Comparison of ENCODE assay signal across 15 cellular contexts in genomic region chr14:103704708-103705107, GRCh38. TPM values are rescaled to one million over a fixed set of nuclear protein-coding genes. Genes with fewer than 3 reads are reported as not detected.
DNase-seq lines count a peak whose midpoint lies in the region; ATAC-seq lines count a peak whose summit lies in the region.
"Had no signal": no experiment of that assay in that cellular context is flagged by ENCODE, and none has a peak within 500 bp of the region (broad histone marks: within the 10 kb centered on the region; RNA-seq: fewer than 3 reads in every experiment).

No MANE protein-coding gene starts in this region.

- H3K4me1 Mint-ChIP-seq in activated CD8-positive, alpha-beta memory T cell treated with anti-CD3 and anti-CD28 coated beads, Interleukin-2, amount 10 ng/mL, durations not matched to agents 7 days and 5 days = peaks cover 11% of the 10 kb centered on the region
- H3K4me1 Mint-ChIP-seq in activated T-helper 17 cell treated with anti-CD3 and anti-CD28 coated beads, Interleukin-2, amount 50 U/mL, for 72 hours = peaks cover 6% of the 10 kb centered on the region
- H3K4me1 Mint-ChIP-seq in stimulated activated naive B cell treated with anti-CD40 and anti-IgM and Interleukin-4, amounts not matched to agents 10 μg/mL and 1 μg/mL and 100 μg/mL, for 72 hours = peaks cover 30 to 45% of the 10 kb centered on the region in 2 donors

- no peak for DNase-seq in activated CD8-positive, alpha-beta memory T cell treated with anti-CD3 and anti-CD28 coated beads, Interleukin-2, amount 10 ng/mL, durations not matched to agents 7 days and 5 days
- DNase-seq in activated CD8-positive, alpha-beta memory T cell treated with anti-CD3 and anti-CD28 coated beads for 24 hours = no peak
- DNase-seq in right cardiac atrium = peak in 2 of 3 donors; percentile 56 to 57
- DNase-seq in stimulated activated naive B cell treated with anti-CD40 and anti-IgM and Interleukin-4, amounts not matched to agents 10 μg/mL and 1 μg/mL and 100 μg/mL, for 72 hours = no peak
- no peak for DNase-seq in stimulated activated naive CD4-positive, alpha-beta T cell treated with Interleukin-2 at 50 U/mL for 16 hours (lab: John Stamatoyannopoulos, UW)
- DNase-seq: activated CD4-positive, alpha-beta T cell treated with anti-CD3 and anti-CD28 coated beads, Interleukin-2, amount 10 ng/mL, durations not matched to agents 24 days and 14 days; anterior cingulate cortex; NCI-H2029; NCI-H510A treated with DMSO at 0.1 percent for 48 hours; nucleus accumbens; stimulated activated CD4-positive, alpha-beta T cell treated with anti-CD3 and anti-CD28 coated beads, Interleukin-2, amount 100 ng/mL, for 48 hours had no signal

- no peak overlapping the region for H3K27ac ChIP-seq in right cardiac atrium (ENCODE audit: low read length)

- peak overlapping the region; percentile 22 for H3K27ac Mint-ChIP-seq in activated CD8-positive, alpha-beta memory T cell treated with anti-CD3 and anti-CD28 coated beads, Interleukin-2, amount 10 ng/mL, durations not matched to agents 7 days and 5 days
- H3K27ac Mint-ChIP-seq in activated T-helper 17 cell treated with anti-CD3 and anti-CD28 coated beads, Interleukin-2, amount 50 U/mL, for 72 hours = peak overlapping the region; percentile 17
- peak overlapping the region; percentile 93 for H3K27ac Mint-ChIP-seq in stimulated activated naive B cell treated with anti-CD40 and anti-IgM and Interleukin-4, amounts not matched to agents 10 μg/mL and 1 μg/mL and 100 μg/mL, for 72 hours

- H3K27me3 ChIP-seq in right cardiac atrium (ENCODE audit: control insufficient read depth, insufficient read depth) = no peaks in the 10 kb centered on the region
- H3K27me3 ChIP-seq: right lobe of liver had no signal

- H3K4me1 ChIP-seq in right cardiac atrium (ENCODE audit: control insufficient read depth, insufficient read depth, low read length) = peaks cover 3% of the 10 kb centered on the region

- 69% methylated on average over 13 of the region's 13 CpGs for whole genome bisulfite sequencing in right cardiac atrium

- intact Hi-C loops in right cardiac atrium (cut with DNase I) = no loop called here

- no peaks in the 10 kb centered on the region for H3K9me3 ChIP-seq in right cardiac atrium (ENCODE audit: control insufficient read depth, low read length)
- H3K9me3 ChIP-seq: right lobe of liver had no signal

- ATAC-seq in activated CD8-positive, alpha-beta memory T cell treated with anti-CD3 and anti-CD28 coated beads, Interleukin-2, amount 10 ng/mL, durations not matched to agents 7 days and 5 days = no peak
- no peak for ATAC-seq in activated T-helper 17 cell treated with anti-CD3 and anti-CD28 coated beads, Interleukin-2, amount 50 U/mL, for 72 hours (replicated peaks)
- ATAC-seq in right cardiac atrium (no peak), GM18511 (IDR thresholded peaks at IDR 0.05; ENCODE audit: unreplicated experiment) (no peak), GM19455 (IDR thresholded peaks at IDR 0.05; ENCODE audit: unreplicated experiment) (no peak)
- no peak for ATAC-seq in stimulated activated naive B cell treated with anti-CD40 and anti-IgM and Interleukin-4, amounts not matched to agents 10 μg/mL and 1 μg/mL and 100 μg/mL, for 72 hours (replicated peaks)

- H3K4me3 ChIP-seq in right cardiac atrium (ENCODE audit: low read length) = no peak overlapping the region
- H3K4me3 ChIP-seq: right lobe of liver had no signal

- peaks cover 22% of the 10 kb centered on the region for H3K36me3 Mint-ChIP-seq in activated CD8-positive, alpha-beta memory T cell treated with anti-CD3 and anti-CD28 coated beads, Interleukin-2, amount 10 ng/mL, durations not matched to agents 7 days and 5 days
- peaks cover 54% of the 10 kb centered on the region for H3K36me3 Mint-ChIP-seq in activated T-helper 17 cell treated with anti-CD3 and anti-CD28 coated beads, Interleukin-2, amount 50 U/mL, for 72 hours (ENCODE audit: low read depth)
- peaks cover 49 to 54% of the 10 kb centered on the region in 2 donors for H3K36me3 Mint-ChIP-seq in stimulated activated naive B cell treated with anti-CD40 and anti-IgM and Interleukin-4, amounts not matched to agents 10 μg/mL and 1 μg/mL and 100 μg/mL, for 72 hours

- no peak overlapping the region for H3K4me3 Mint-ChIP-seq in activated CD8-positive, alpha-beta memory T cell treated with anti-CD3 and anti-CD28 coated beads, Interleukin-2, amount 10 ng/mL, durations not matched to agents 7 days and 5 days
- no peak overlapping the region for H3K4me3 Mint-ChIP-seq in activated T-helper 17 cell treated with anti-CD3 and anti-CD28 coated beads, Interleukin-2, amount 50 U/mL, for 72 hours
- H3K4me3 Mint-ChIP-seq in stimulated activated naive B cell treated with anti-CD40 and anti-IgM and Interleukin-4, amounts not matched to agents 10 μg/mL and 1 μg/mL and 100 μg/mL, for 72 hours = no peak overlapping the region
- H3K4me3 Mint-ChIP-seq: activated CD4-positive, alpha-beta T cell treated with anti-CD3 and anti-CD28 coated beads, Interleukin-2, amount 10 ng/mL, durations not matched to agents 24 days and 14 days had no signal

- no peaks in the 10 kb centered on the region for H3K9me3 Mint-ChIP-seq in activated CD8-positive, alpha-beta memory T cell treated with anti-CD3 and anti-CD28 coated beads, Interleukin-2, amount 10 ng/mL, durations not matched to agents 7 days and 5 days (ENCODE audit: low read depth)
- H3K9me3 Mint-ChIP-seq in activated T-helper 17 cell treated with anti-CD3 and anti-CD28 coated beads, Interleukin-2, amount 50 U/mL, for 72 hours = no peaks in the 10 kb centered on the region
- no peaks in the 10 kb centered on the region for H3K9me3 Mint-ChIP-seq in stimulated activated naive B cell treated with anti-CD40 and anti-IgM and Interleukin-4, amounts not matched to agents 10 μg/mL and 1 μg/mL and 100 μg/mL, for 72 hours
- H3K9me3 Mint-ChIP-seq: activated CD4-positive, alpha-beta T cell treated with anti-CD3 and anti-CD28 coated beads, Interleukin-2, amount 10 ng/mL, durations not matched to agents 24 days and 14 days had no signal

- H3K27me3 Mint-ChIP-seq in activated CD8-positive, alpha-beta memory T cell treated with anti-CD3 and anti-CD28 coated beads, Interleukin-2, amount 10 ng/mL, durations not matched to agents 7 days and 5 days = no peaks in the 10 kb centered on the region
- no peaks in the 10 kb centered on the region for H3K27me3 Mint-ChIP-seq in activated T-helper 17 cell treated with anti-CD3 and anti-CD28 coated beads, Interleukin-2, amount 50 U/mL, for 72 hours
- H3K27me3 Mint-ChIP-seq in stimulated activated naive B cell treated with anti-CD40 and anti-IgM and Interleukin-4, amounts not matched to agents 10 μg/mL and 1 μg/mL and 100 μg/mL, for 72 hours = no peaks in the 10 kb centered on the region
- H3K27me3 Mint-ChIP-seq: activated CD4-positive, alpha-beta T cell treated with anti-CD3 and anti-CD28 coated beads, Interleukin-2, amount 10 ng/mL, durations not matched to agents 24 days and 14 days had no signal

- CTCF ChIA-PET in activated CD8-positive, alpha-beta memory T cell treated with anti-CD3 and anti-CD28 coated beads, Interleukin-2, amount 10 ng/mL, durations not matched to agents 7 days and 5 days (lab: Charles Lee) = interaction anchor here (1.2 kb wide), 1 partner anchor 52 kb away, joined by 3 read pairs; no protein-coding TSS in a partner anchor

RNA-seq across cellular contexts. Expression of gene XRCC3, which starts 10.5 kb away (rescaled TPM):
- 10 to 100 TPM; 64.3 to 68.8 TPM for total RNA-seq in activated CD8-positive, alpha-beta memory T cell treated with anti-CD3 and anti-CD28 coated beads, Interleukin-2, amount 10 ng/mL, durations not matched to agents 7 days and 5 days
- 10 to 100 TPM; 36.4 to 62.4 TPM for total RNA-seq in activated T-helper 17 cell treated with anti-CD3 and anti-CD28 coated beads, Interleukin-2, amount 50 U/mL, for 72 hours
- total RNA-seq in right cardiac atrium = 1 to 10 TPM; 2.1 to 5.6 (median 2.4) TPM
- polyA plus RNA-seq in right cardiac atrium = 2.2 TPM

RNA-seq across cellular contexts. Expression of gene ZFYVE21, which starts 10.9 kb away (rescaled TPM):
- total RNA-seq in activated CD8-positive, alpha-beta memory T cell treated with anti-CD3 and anti-CD28 coated beads, Interleukin-2, amount 10 ng/mL, durations not matched to agents 7 days and 5 days = 10 to 100 TPM; 17.4 to 18.6 TPM
- total RNA-seq in activated T-helper 17 cell treated with anti-CD3 and anti-CD28 coated beads, Interleukin-2, amount 50 U/mL, for 72 hours = 10 to 100 TPM; 18.2 to 20.6 TPM
- total RNA-seq in right cardiac atrium = 10 to 100 TPM; 42.0 to 61.0 (median 52.4) TPM
- 66.8 TPM for polyA plus RNA-seq in right cardiac atrium

Comparison
In these comparisons a context has a peak if more than half of its experiments do, and no peak if none do; other contexts are left out.
1. DNase-seq: peak in right cardiac atrium (2 of 3); none in activated CD8-positive, alpha-beta memory T cell treated with anti-CD3 and anti-CD28 coated beads, Interleukin-2, amount 10 ng/mL, durations not matched to agents 7 days and 5 days (single experiment), activated CD8-positive, alpha-beta memory T cell treated with anti-CD3 and anti-CD28 coated beads for 24 hours (single experiment), stimulated activated naive B cell treated with anti-CD40 and anti-IgM and Interleukin-4, amounts not matched to agents 10 μg/mL and 1 μg/mL and 100 μg/mL, for 72 hours (single experiment) and stimulated activated naive CD4-positive, alpha-beta T cell treated with Interleukin-2 at 50 U/mL for 16 hours (single experiment).
2. H3K27ac Mint-ChIP-seq: peak in every context shown above with its lines; median percentile 93 in stimulated activated naive B cell treated with anti-CD40 and anti-IgM and Interleukin-4, amounts not matched to agents 10 μg/mL and 1 μg/mL and 100 μg/mL, for 72 hours; 22 in activated CD8-positive, alpha-beta memory T cell treated with anti-CD3 and anti-CD28 coated beads, Interleukin-2, amount 10 ng/mL, durations not matched to agents 7 days and 5 days; 17 in activated T-helper 17 cell treated with anti-CD3 and anti-CD28 coated beads, Interleukin-2, amount 50 U/mL, for 72 hours.
3. RNA of gene XRCC3, which starts 10.5 kb away (total RNA-seq): 64.3 to 68.8 TPM in activated CD8-positive, alpha-beta memory T cell treated with anti-CD3 and anti-CD28 coated beads, Interleukin-2, amount 10 ng/mL, durations not matched to agents 7 days and 5 days and 36.4 to 62.4 TPM in activated T-helper 17 cell treated with anti-CD3 and anti-CD28 coated beads, Interleukin-2, amount 50 U/mL, for 72 hours; 2.1 to 5.6 TPM in right cardiac atrium; every median in the first group is over 4 times any median in the second.